13 cellular contexts compared by ENCODE assay signal in the genomic region with DNA sequence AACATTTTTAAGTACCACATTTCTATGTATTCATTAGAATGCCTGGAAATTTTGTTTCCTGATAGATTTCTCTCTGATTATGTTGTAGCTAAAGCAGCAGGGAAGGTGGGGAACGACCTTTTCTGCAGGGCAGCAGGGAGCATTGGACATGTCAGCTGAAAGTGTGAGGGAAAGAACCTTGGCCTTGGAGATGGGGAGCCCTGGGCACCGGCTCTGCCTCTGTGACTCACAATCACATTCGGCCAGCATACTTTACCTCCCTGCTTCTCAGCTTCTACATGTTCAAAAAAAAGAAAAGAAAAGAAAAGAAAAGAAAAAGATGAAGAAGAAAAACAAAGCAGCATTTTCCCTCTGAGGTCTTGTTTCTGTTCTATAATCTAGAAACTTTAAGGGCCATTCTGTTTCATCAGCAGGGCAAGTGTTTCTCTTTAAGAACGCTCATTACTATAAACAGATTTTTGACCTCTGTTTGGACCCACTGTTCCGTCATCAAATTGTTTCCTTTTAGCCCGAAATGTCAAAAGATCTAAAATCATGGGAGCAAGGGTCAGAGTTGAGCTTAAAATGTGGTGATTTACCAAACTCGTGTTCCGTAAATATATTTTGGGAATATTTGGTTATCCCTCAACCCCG. TPM values are rescaled to one million over a fixed set of nuclear protein-coding genes. Genes with fewer than 3 reads are reported as not detected.
A peak's percentile ranks its signal among the peaks of the same experiment; 100 is the strongest.
DNase-seq lines count a peak whose midpoint lies in the region; ATAC-seq, FAIRE-seq and TF ChIP-seq lines count a peak whose summit lies in the region.
"Had no signal": no experiment of that assay in that cellular context is flagged by ENCODE, and none has a peak within 500 bp of the region (broad histone marks: within the 10 kb centered on the region; RNA-seq: fewer than 3 reads in every experiment).

No MANE protein-coding gene starts in this region.

- intact Hi-C loops in kidney (cut with DNase I) = no loop called here

- ATAC-seq in activated T-helper 17 cell treated with anti-CD3 and anti-CD28 coated beads, Interleukin-2, amount 50 U/mL, for 72 hours (replicated peaks) = no peak
- ATAC-seq in HG03521 (IDR thresholded peaks at IDR 0.05; ENCODE audit: unreplicated experiment) = no peak

- H3K4me2 ChIP-seq in skeletal muscle satellite cell (ENCODE audit: low read length) = peak overlapping the region; percentile 6

- TF ChIP-seq CTCF in brain microvascular endothelial cell (IDR thresholded peaks at IDR 0.05; ENCODE audit: low read depth, low read length, missing control alignments) = no peak
- TF ChIP-seq CTCF in kidney (IDR thresholded peaks at IDR 0.05; ENCODE audit: borderline replicate concordance, extremely low read depth, insufficient read depth) = no peak

- in situ Hi-C loops in brain microvascular endothelial cell (cut with HindIII; ENCODE audit: low pct_ligation_motif_present, low sequenced_read_pairs) = no loop called here

- DNase-seq in AG20443 (ENCODE audit: low spot score) = peak; percentile 70
- peak; percentile 33 for DNase-seq in brain microvascular endothelial cell
- DNase-seq in kidney = no peak
- DNase-seq in NCI-H526 treated with DMSO at 0.1 percent for 48 hours (lab: John Stamatoyannopoulos, UW) = no peak
- DNase-seq in AML-193 (lab: John Stamatoyannopoulos, UW) = no peak
- DNase-seq: DMS153, H7, kidney glomerular epithelial cell, NCI-H1436 treated with DMSO at 0.1 percent for 48 hours had no signal

- H3K27me3 ChIP-seq in brain microvascular endothelial cell (replicated peaks) = no peaks in the 10 kb centered on the region
- H3K27me3 ChIP-seq in skeletal muscle satellite cell (ENCODE audit: control insufficient read depth, insufficient read depth, low read length) = peaks cover 4% of the 10 kb centered on the region

- H3K4me3 ChIP-seq in brain microvascular endothelial cell (ENCODE audit: low read depth, low read length) = no peak overlapping the region
- H3K4me3 ChIP-seq in kidney (ENCODE audit: low read length in 2 of 2) = peak overlapping the region in 1 of 2 donors; percentile 18
- H3K4me3 ChIP-seq in skeletal muscle satellite cell (ENCODE audit: low read length) = no peak overlapping the region

- H3K9me3 Mint-ChIP-seq in activated T-helper 17 cell treated with anti-CD3 and anti-CD28 coated beads, Interleukin-2, amount 50 U/mL, for 72 hours = no peaks in the 10 kb centered on the region

- no peaks in the 10 kb centered on the region for H3K9me3 ChIP-seq in kidney (ENCODE audit: control insufficient read depth in 1 of 2, low read length in 2 of 2)
- H3K9me3 ChIP-seq in skeletal muscle satellite cell (replicated peaks; ENCODE audit: low read length) = no peaks in the 10 kb centered on the region

- FAIRE-seq in kidney (lab: Jason Lieb, UNC) = peak; percentile 84

- H3K36me3 ChIP-seq in brain microvascular endothelial cell (replicated peaks) (no peaks in the 10 kb centered on the region), kidney (ENCODE audit: control insufficient read depth in 1 of 2, insufficient read depth in 2 of 2, low read length in 2 of 2) (peaks cover 0 to 5% of the 10 kb centered on the region in 2 donors), skeletal muscle satellite cell (ENCODE audit: insufficient read depth, low read length) (no peaks in the 10 kb centered on the region)

- H3K36me3 Mint-ChIP-seq in activated T-helper 17 cell treated with anti-CD3 and anti-CD28 coated beads, Interleukin-2, amount 50 U/mL, for 72 hours (ENCODE audit: low read depth) = no peaks in the 10 kb centered on the region

- peaks cover 14% of the 10 kb centered on the region for H3K27me3 Mint-ChIP-seq in activated T-helper 17 cell treated with anti-CD3 and anti-CD28 coated beads, Interleukin-2, amount 50 U/mL, for 72 hours

- H3K27ac ChIP-seq in brain microvascular endothelial cell (no peak overlapping the region), kidney (ENCODE audit: low read depth in 2 of 2, low read length in 2 of 2) (peak overlapping the region; percentile 84 to 85)

- no peak overlapping the region for H3K27ac Mint-ChIP-seq in activated T-helper 17 cell treated with anti-CD3 and anti-CD28 coated beads, Interleukin-2, amount 50 U/mL, for 72 hours
- H3K27ac Mint-ChIP-seq: activated T-helper 1 cell treated with anti-CD3 and anti-CD28 coated beads, Interleukin-12 subunit alpha, Interleukin-12 subunit beta, Interleukin-2, Interleukin-4 antibody, amounts not matched to agents 30 ng/mL and 10 ng/mL and 1 ng/mL, durations not matched to agents 14 hours and 24 hours and 36 hours had no signal

- H3K9ac ChIP-seq in kidney (ENCODE audit: low read length in 2 of 2) (peak overlapping the region in 1 of 2 donors; percentile 27), skeletal muscle satellite cell (ENCODE audit: low read depth, low read length) (no peak overlapping the region)

- peaks cover 30 to 31% of the 10 kb centered on the region in 2 donors for H3K4me1 ChIP-seq in kidney (ENCODE audit: control insufficient read depth in 1 of 2, insufficient read depth in 1 of 2, low read depth in 1 of 2, low read length in 2 of 2)
- no peaks in the 10 kb centered on the region for H3K4me1 ChIP-seq in skeletal muscle satellite cell (ENCODE audit: control insufficient read depth, insufficient read depth, low read length)

- H3K4me1 Mint-ChIP-seq in activated T-helper 17 cell treated with anti-CD3 and anti-CD28 coated beads, Interleukin-2, amount 50 U/mL, for 72 hours = peaks cover 9% of the 10 kb centered on the region

- no peak overlapping the region for H3K4me3 Mint-ChIP-seq in activated T-helper 17 cell treated with anti-CD3 and anti-CD28 coated beads, Interleukin-2, amount 50 U/mL, for 72 hours
- H3K4me3 Mint-ChIP-seq: activated T-helper 1 cell treated with anti-CD3 and anti-CD28 coated beads, Interleukin-12 subunit alpha, Interleukin-12 subunit beta, Interleukin-2, Interleukin-4 antibody, amounts not matched to agents 30 ng/mL and 10 ng/mL and 1 ng/mL, durations not matched to agents 14 hours and 24 hours and 36 hours had no signal

RNA-seq across cellular contexts. Expression of gene SETBP1, which starts 27.9 kb away (rescaled TPM):
- total RNA-seq in kidney = 71.7 TPM
- 2.7 TPM for polyA plus RNA-seq in kidney (ENCODE audit: insufficient read depth, low read depth, low replicate concordance)
- total RNA-seq in skeletal muscle satellite cell (2012; rRNA removed) = 1.3 and 2.0 TPM in 2 replicates
- 1 to 10 TPM; 2.2 to 7.6 TPM for total RNA-seq in activated T-helper 17 cell treated with anti-CD3 and anti-CD28 coated beads, Interleukin-2, amount 50 U/mL, for 72 hours

Comparison
In these comparisons a context has a peak if more than half of its experiments do, and no peak if none do; other contexts are left out.
1. DNase-seq: peak in AG20443 (single experiment) and brain microvascular endothelial cell (single experiment); none in kidney (single experiment), NCI-H526 treated with DMSO at 0.1 percent for 48 hours (single experiment) and AML-193 (0 of 2).